9 cellular contexts compared by ENCODE assay signal in genomic region chr3:11024181-11024580, GRCh38. TPM values are rescaled to one million over a fixed set of nuclear protein-coding genes. Genes with fewer than 3 reads are reported as not detected.
"Had no signal": no experiment of that assay in that cellular context is flagged by ENCODE, and none has a peak within 500 bp of the region (broad histone marks: within the 10 kb centered on the region; RNA-seq: fewer than 3 reads in every experiment).

No MANE protein-coding gene starts in this region.

- ATAC-seq: GM12878 had no signal

- DNase-seq: GDM1, GF-D8 had no signal

- FAIRE-seq: G401.6, GM12878, GM12891, GM12892, GM18507, GM19239 had no signal

- H3K4me3 ChIP-seq: GM12878 had no signal

RNA-seq across cellular contexts. Expression of gene SLC6A1, which starts 31.6 kb away (rescaled TPM):
- total RNA-seq: G401, GM12878 had no signal
- polyA plus RNA-seq: GM12878 had no signal
